Comparison of ENCODE assay signal across 1 cellular context in the genomic region with DNA sequence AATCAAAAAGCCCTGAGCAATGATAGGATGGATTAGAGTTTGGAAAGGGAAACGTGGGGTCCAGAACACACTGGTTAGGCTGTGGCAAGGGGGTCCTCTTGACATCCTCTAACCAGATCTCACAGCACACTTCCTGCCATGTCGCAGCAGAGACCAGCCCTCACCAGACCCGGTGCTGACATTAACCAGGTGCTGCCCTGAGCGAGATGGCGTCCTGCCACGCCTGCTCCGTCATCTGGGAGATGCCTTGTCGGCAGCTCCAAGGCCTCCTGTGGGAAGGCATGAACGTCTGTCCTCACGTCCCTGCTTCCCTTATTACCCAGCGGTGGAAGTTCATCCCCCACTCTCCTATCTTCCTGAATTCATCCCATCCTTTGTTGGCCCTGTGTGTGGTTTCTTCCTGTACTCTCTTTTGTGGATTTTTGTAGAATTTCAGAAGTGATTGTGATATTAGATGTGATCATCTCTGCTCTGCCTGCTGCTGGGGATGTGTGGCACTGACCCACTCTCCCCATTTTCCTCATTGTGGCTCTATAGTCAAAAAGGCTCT.
TF ChIP-seq lines count a peak whose summit lies in the region.

No MANE protein-coding gene starts in this region.

TF ChIP-seq in SK-N-SH treated with all-trans-retinoic acid at 6 μM for 48 hours, 23 proteins besides CTCF, POLR2A, EP300 and RAD21 (continued from another document):
- TF ChIP-seq TCF4 (CRISPR knock-in tag; IDR thresholded peaks at IDR 0.05; ENCODE audit: borderline replicate concordance) (peak; percentile 52; the same call in 1 of the 2 replicates), ZNF70 (CRISPR knock-in tag; IDR thresholded peaks at IDR 0.05) (peak; percentile 92)
TF ChIP-seq in SK-N-SH treated with all-trans-retinoic acid at 6 μM for 48 hours: peak in this region for 3.
